18 cellular contexts compared by ENCODE assay signal in genomic region chr3:63400259-63400860, GRCh38.
A peak's percentile ranks its signal among the peaks of the same experiment; 100 is the strongest.
DNase-seq lines count a peak whose midpoint lies in the region; ATAC-seq and TF ChIP-seq lines count a peak whose summit lies in the region.
"Had no signal": no experiment of that assay in that cellular context is flagged by ENCODE, and none has a peak within 500 bp of the region (broad histone marks: within the 10 kb centered on the region; RNA-seq: fewer than 3 reads in every experiment).

No MANE protein-coding gene starts in this region.

- H3K4me3 ChIP-seq in choroid plexus epithelial cell (ENCODE audit: low read depth, low read length), result no peak overlapping the region
- H3K4me3 ChIP-seq: coronary artery, gastroesophageal sphincter, neural progenitor cell had no signal

- no peaks in the 10 kb centered on the region for H3K27me3 Mint-ChIP-seq in glutamatergic neuron (ENCODE audit: unreplicated experiment)
- H3K27me3 Mint-ChIP-seq: CD4-positive, alpha-beta T cell had no signal

- DNase-seq in G401 (ENCODE audit: low spot score) (peak; percentile 26), choroid plexus epithelial cell (ENCODE audit: low read depth) (peak; percentile 7), kidney tubule cell (ENCODE audit: low spot score) (peak; percentile 45), NCI-H146 treated with DMSO at 0.1 percent for 48 hours (lab: John Stamatoyannopoulos, UW; ENCODE audit: unreplicated experiment) (no peak), glutamatergic neuron (no peak)
- DNase-seq: activated CD4-positive, alpha-beta T cell treated with anti-CD3 and anti-CD28 coated beads, Interleukin-2, amount 50 U/mL, for 1 hour; activated CD8-positive, alpha-beta memory T cell treated with anti-CD3 and anti-CD28 coated beads, Interleukin-2, amount 50 U/mL, for 48 hours; activated gamma-delta T cell; CD4-positive, alpha-beta T cell; DMS153; NCI-H2029 had no signal

- no peak overlapping the region for H3K4me3 Mint-ChIP-seq in glutamatergic neuron (ENCODE audit: unreplicated experiment)
- H3K4me3 Mint-ChIP-seq: CD4-positive, alpha-beta T cell; neural progenitor cell had no signal

- no peak for TF ChIP-seq CTCF in choroid plexus epithelial cell (conservative IDR thresholded peaks at IDR 0.05; ENCODE audit: low read depth, low read length)
- TF ChIP-seq CTCF in glutamatergic neuron (IDR thresholded peaks at IDR 0.05; ENCODE audit: partially characterized antibody, unreplicated experiment), result no peak

- no peaks in the 10 kb centered on the region for H3K36me3 Mint-ChIP-seq in glutamatergic neuron (ENCODE audit: unreplicated experiment)
- H3K36me3 Mint-ChIP-seq: neural progenitor cell had no signal

- no peak overlapping the region for H3K27ac Mint-ChIP-seq in glutamatergic neuron (ENCODE audit: unreplicated experiment)
- H3K27ac Mint-ChIP-seq: CD4-positive, alpha-beta T cell; neural progenitor cell had no signal

- ATAC-seq in SK-N-SH treated with all-trans-retinoic acid at 6 μM for 48 hours, result peak; percentile 44; the same call in 1 of the 3 replicates
- ATAC-seq in HG03520 (IDR thresholded peaks at IDR 0.05; ENCODE audit: unreplicated experiment), result no peak
- ATAC-seq in HG03097 (IDR thresholded peaks at IDR 0.05; ENCODE audit: low FRiP score, unreplicated experiment), result no peak
- ATAC-seq: gastroesophageal sphincter, left lobe of liver had no signal

- in situ Hi-C loops in G401 (cut with HindIII; ENCODE audit: low sequenced_read_pairs), result no loop called here

- no peaks in the 10 kb centered on the region for H3K4me1 Mint-ChIP-seq in glutamatergic neuron (ENCODE audit: low read depth, unreplicated experiment)

- H3K9me3 Mint-ChIP-seq in glutamatergic neuron (ENCODE audit: unreplicated experiment), result peaks cover 1% of the 10 kb centered on the region
- H3K9me3 Mint-ChIP-seq: CD4-positive, alpha-beta T cell; neural progenitor cell had no signal

TF ChIP-seq in SK-N-SH treated with all-trans-retinoic acid at 6 μM for 48 hours, 23 proteins besides CTCF, POLR2A, EP300 and RAD21:
- no peak for TF ChIP-seq ESRRG (CRISPR knock-in tag; IDR thresholded peaks at IDR 0.05)
- TF ChIP-seq ZFP30 (CRISPR knock-in tag; IDR thresholded peaks at IDR 0.05), result no peak
- TF ChIP-seq SNAI2 (CRISPR knock-in tag; IDR thresholded peaks at IDR 0.05), result no peak
- TF ChIP-seq ZNF565 (CRISPR knock-in tag; conservative IDR thresholded peaks at IDR 0.05; ENCODE audit: low read depth), result no peak
- TF ChIP-seq ZFP3 (CRISPR knock-in tag; IDR thresholded peaks at IDR 0.05), result no peak
- TF ChIP-seq ZNF70 (CRISPR knock-in tag; IDR thresholded peaks at IDR 0.05), result no peak
- no peak for TF ChIP-seq CSDC2 (CRISPR knock-in tag; IDR thresholded peaks at IDR 0.05)
- no peak for TF ChIP-seq BACH2 (CRISPR knock-in tag; IDR thresholded peaks at IDR 0.05; ENCODE audit: borderline replicate concordance)
- no peak for TF ChIP-seq PATZ1 (CRISPR knock-in tag; IDR thresholded peaks at IDR 0.05; ENCODE audit: borderline replicate concordance)
- no peak for TF ChIP-seq CREB5 (CRISPR knock-in tag; IDR thresholded peaks at IDR 0.05; ENCODE audit: low read depth)

Comparison
In these comparisons a context has a peak if more than half of its experiments do, and no peak if none do; other contexts are left out.
1. DNase-seq: peak in G401 (single experiment), choroid plexus epithelial cell (single experiment) and kidney tubule cell (single experiment); none in NCI-H146 treated with DMSO at 0.1 percent for 48 hours (single experiment) and glutamatergic neuron (single experiment).